8 cellular contexts compared by ENCODE assay signal in genomic region chr2:131802351-131802836, GRCh38.
A peak's percentile ranks its signal among the peaks of the same experiment; 100 is the strongest.
DNase-seq lines count a peak whose midpoint lies in the region; TF ChIP-seq lines count a peak whose summit lies in the region.
"Not testable (repeated sequence)": the region's sequence is repeated elsewhere in the genome, so short reads cannot be mapped to it uniquely, and the experiment has no call there.

No MANE protein-coding gene starts in this region.

- not testable (repeated sequence) for H3T11ph ChIP-seq in H9 (ENCODE audit: low read length)

- H2BK5ac ChIP-seq in H9 (ENCODE audit: insufficient read length, low read length): not testable (repeated sequence)

- not testable (repeated sequence) for H3K79me1 ChIP-seq in H9 (ENCODE audit: insufficient read depth, low read depth, low read length, poor library complexity, severe bottlenecking)

- not testable (repeated sequence) for TF ChIP-seq CTCF in BJ (IDR thresholded peaks at IDR 0.05; ENCODE audit: insufficient read depth, low read depth, low read length); H9 (conservative IDR thresholded peaks at IDR 0.05); left ventricle myocardium inferior (IDR thresholded peaks at IDR 0.05; ENCODE audit: borderline replicate concordance); nephron progenitor cell (IDR thresholded peaks at IDR 0.05)

- H3K36me3 ChIP-seq in BJ (ENCODE audit: control insufficient read depth, insufficient read depth, low read length); left ventricle myocardium inferior: not testable (repeated sequence)

- not testable (repeated sequence) for H3K18ac ChIP-seq in H9 (ENCODE audit: insufficient read length, low read depth, low read length)

- not testable (repeated sequence) for H3K27ac ChIP-seq in H9 (ENCODE audit: insufficient read length, low read depth, low read length); left ventricle myocardium inferior (replicated peaks)

- not testable (repeated sequence) for H3K4ac ChIP-seq in H9 (ENCODE audit: low read depth, low read length)

- WGBS in H9 (ENCODE audit: extremely low coverage, insufficient read length, low lambda C conversion rate): no CpG with 5 or more reads among the region's 34 CpGs

- H2AK5ac ChIP-seq in H9 (ENCODE audit: insufficient read length, low read length): not testable (repeated sequence)

- H3K4me3 ChIP-seq in BJ (ENCODE audit: low read depth, low read length) (peak overlapping the region; percentile 41), left ventricle myocardium inferior (peak overlapping the region; percentile 58)

- not testable (repeated sequence) for H3K27me3 ChIP-seq in BJ (ENCODE audit: control insufficient read depth, insufficient read depth, low read length); H9 (ENCODE audit: insufficient read depth, low read length)
- H3K27me3 ChIP-seq in left ventricle myocardium inferior (ENCODE audit: low read depth): peaks cover 39% of the 10 kb centered on the region

- not testable (repeated sequence) for H2BK120ac ChIP-seq in H9 (ENCODE audit: low read depth, low read length, poor library complexity, severe bottlenecking)

- not testable (repeated sequence) for H4K8ac ChIP-seq in H9 (replicated peaks; ENCODE audit: insufficient read length, low read depth, low read length)

- CTCF ChIA-PET in BJ (lab: Yijun Ruan, JAX): interaction anchor here (1.1 to 3.0 kb wide), 6 partner anchors 120 to 648 kb away, joined by 3 to 41 read pairs (median 7); no protein-coding TSS in a partner anchor
- CTCF ChIA-PET in activated CD4-positive, alpha-beta T cell treated with anti-CD3 and anti-CD28 coated beads, Interleukin-2, amount 10 ng/mL, durations not matched to agents 7 days and 5 days (lab: Charles Lee): interaction anchor here (1.1 to 1.7 kb wide), 2 partner anchors 121 to 129 kb away, joined by 3 to 4 read pairs; no protein-coding TSS in a partner anchor

- H3K9me3 ChIP-seq in H9 (ENCODE audit: control insufficient read depth, low read depth, low read length); left ventricle myocardium inferior (replicated peaks): not testable (repeated sequence)

- not testable (repeated sequence) for H2BK12ac ChIP-seq in H9 (ENCODE audit: insufficient read length, low read depth, low read length)

- intact Hi-C loops in left ventricle myocardium inferior (cut with micrococcal nuclease): not testable (repeated sequence)

- H3K27me3 Mint-ChIP-seq in H9 (ENCODE audit: low read depth) (peaks cover 30% of the 10 kb centered on the region), nephron progenitor cell (ENCODE audit: low read depth, poor library complexity) (peaks cover 25% of the 10 kb centered on the region)
- H3K27me3 Mint-ChIP-seq in activated CD4-positive, alpha-beta T cell treated with anti-CD3 and anti-CD28 coated beads, Interleukin-2, amount 10 ng/mL, durations not matched to agents 7 days and 5 days: peaks cover 15% of the 10 kb centered on the region

- H4K20me1 ChIP-seq in H9 (ENCODE audit: control insufficient read depth, insufficient read depth, insufficient read length): not testable (repeated sequence)

- not testable (repeated sequence) for H3K27ac Mint-ChIP-seq in H9; activated CD4-positive, alpha-beta T cell treated with anti-CD3 and anti-CD28 coated beads, Interleukin-2, amount 10 ng/mL, durations not matched to agents 7 days and 5 days; nephron progenitor cell

- not testable (repeated sequence) for H3K4me1 ChIP-seq in H9 (ENCODE audit: insufficient read depth, low read length)
- H3K4me1 ChIP-seq in left ventricle myocardium inferior: peaks cover 13% of the 10 kb centered on the region

- POLR2A ChIA-PET in BJ (lab: Charles Lee): interaction anchor here (1.0 kb wide), 1 partner anchor 129 kb away, joined by 3 read pairs; no protein-coding TSS in a partner anchor
- POLR2A ChIA-PET in activated CD4-positive, alpha-beta T cell treated with anti-CD3 and anti-CD28 coated beads, Interleukin-2, amount 10 ng/mL, durations not matched to agents 7 days and 5 days (lab: Charles Lee): not testable (repeated sequence)

- not testable (repeated sequence) for H3K36me3 Mint-ChIP-seq in H9 (ENCODE audit: insufficient read depth in 1 of 3, low read depth in 3 of 3); activated CD4-positive, alpha-beta T cell treated with anti-CD3 and anti-CD28 coated beads, Interleukin-2, amount 10 ng/mL, durations not matched to agents 7 days and 5 days (ENCODE audit: low read depth); nephron progenitor cell (ENCODE audit: low read depth)

- not testable (repeated sequence) for DNase-seq in BJ (ENCODE audit: low read depth)
- peak; percentile 86 for DNase-seq in H9
- peak; percentile 90 for DNase-seq in NCI-H2227 (lab: John Stamatoyannopoulos, UW; ENCODE audit: unreplicated experiment)
- peak; percentile 29 for DNase-seq in activated CD4-positive, alpha-beta T cell treated with anti-CD3 and anti-CD28 coated beads, Interleukin-2, amount 10 ng/mL, durations not matched to agents 7 days and 5 days
- DNase-seq in T47D (ENCODE audit: low read depth in 1 of 2, low spot score in 1 of 2): peak; percentile 11 to 51
- DNase-seq in left ventricle myocardium inferior: peak; percentile 30
- peak; percentile 74 for DNase-seq in nephron progenitor cell
- peak; percentile 16 for DNase-seq in stimulated activated CD8-positive, alpha-beta memory T cell treated with anti-CD3 and anti-CD28 coated beads, Interleukin-15, amount 100 ng/mL, for 24 hours (ENCODE audit: low read depth)

- not testable (repeated sequence) for H2BK20ac ChIP-seq in H9 (ENCODE audit: low read depth, low read length, poor library complexity, severe bottlenecking)

- not testable (repeated sequence) for H3K79me2 ChIP-seq in H9 (ENCODE audit: insufficient read depth, low read length)

- H3K23ac ChIP-seq in H9 (ENCODE audit: insufficient read length, low read depth, low read length): not testable (repeated sequence)

- not testable (repeated sequence) for H2AFZ ChIP-seq in H9 (ENCODE audit: low read length)

- not testable (repeated sequence) for H3K9me3 Mint-ChIP-seq in H9; activated CD4-positive, alpha-beta T cell treated with anti-CD3 and anti-CD28 coated beads, Interleukin-2, amount 10 ng/mL, durations not matched to agents 7 days and 5 days; nephron progenitor cell

- in situ Hi-C loops in T47D (cut with HindIII; ENCODE audit: low pct_unique_long_range_greater_than_20kb, low sequenced_read_pairs): not testable (repeated sequence)

- H4K91ac ChIP-seq in H9 (ENCODE audit: insufficient read length, low read depth, low read length): not testable (repeated sequence)

- H3K14ac ChIP-seq in H9 (ENCODE audit: insufficient read depth, low read length): not testable (repeated sequence)

- H3K4me2 ChIP-seq in H9 (ENCODE audit: insufficient read depth, insufficient read length, low read length): peak overlapping the region; percentile 66

- not testable (repeated sequence) for H3K9ac ChIP-seq in H9 (ENCODE audit: extremely low read depth, insufficient read length, low read length)

- H4K5ac ChIP-seq in H9 (ENCODE audit: insufficient read length, low read depth, low read length): not testable (repeated sequence)

- not testable (repeated sequence) for H3K4me1 Mint-ChIP-seq in H9; activated CD4-positive, alpha-beta T cell treated with anti-CD3 and anti-CD28 coated beads, Interleukin-2, amount 10 ng/mL, durations not matched to agents 7 days and 5 days; nephron progenitor cell

- H2BK15ac ChIP-seq in H9 (ENCODE audit: low read depth, low read length): not testable (repeated sequence)

- not testable (repeated sequence) for H3K56ac ChIP-seq in H9 (ENCODE audit: insufficient read length, low read depth, low read length)

- peak overlapping the region; percentile 75 to 85 for H3K4me3 Mint-ChIP-seq in H9
- H3K4me3 Mint-ChIP-seq in activated CD4-positive, alpha-beta T cell treated with anti-CD3 and anti-CD28 coated beads, Interleukin-2, amount 10 ng/mL, durations not matched to agents 7 days and 5 days: peak overlapping the region; percentile 49
- H3K4me3 Mint-ChIP-seq in nephron progenitor cell: peak overlapping the region; percentile 84

- H3K23me2 ChIP-seq in H9 (ENCODE audit: insufficient read length, low read depth, low read length, poor library complexity, severe bottlenecking): not testable (repeated sequence)
